Comparison of ENCODE assay signal across 10 cellular contexts in the genomic region with DNA sequence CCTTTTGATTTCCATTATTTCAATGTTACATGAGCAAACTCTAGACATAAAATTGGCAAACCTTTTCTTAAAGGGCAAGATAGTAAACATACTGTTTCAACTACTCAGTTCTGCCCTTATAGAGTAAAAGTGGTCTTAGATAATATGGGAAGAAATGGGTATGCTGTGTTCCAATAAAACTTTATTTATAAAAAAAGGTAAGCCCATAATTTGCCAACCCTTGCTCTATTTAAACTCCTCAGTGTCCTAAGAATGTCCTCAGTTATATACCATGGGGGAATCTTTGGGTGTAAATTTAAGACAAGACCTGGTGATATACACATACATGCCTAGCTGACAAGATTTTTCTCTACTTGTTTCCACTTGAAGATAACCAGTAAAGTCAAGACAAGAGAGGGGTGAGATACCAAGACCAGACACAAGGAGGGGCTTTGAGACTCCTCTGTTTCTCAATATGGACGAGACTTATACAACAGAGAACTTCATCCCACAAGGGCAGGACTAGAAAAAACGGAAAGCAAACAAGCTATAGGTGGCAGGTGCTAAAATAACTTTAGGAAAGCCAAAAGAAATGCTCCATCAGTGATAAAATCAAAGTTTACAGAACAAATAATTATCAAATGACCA. TPM values are rescaled to one million over a fixed set of nuclear protein-coding genes. Genes with fewer than 3 reads are reported as not detected.
A peak's percentile ranks its signal among the peaks of the same experiment; 100 is the strongest.
DNase-seq lines count a peak whose midpoint lies in the region; ATAC-seq, FAIRE-seq and TF ChIP-seq lines count a peak whose summit lies in the region.
"Had no signal": no experiment of that assay in that cellular context is flagged by ENCODE, and none has a peak within 500 bp of the region (broad histone marks: within the 10 kb centered on the region; RNA-seq: fewer than 3 reads in every experiment).

No MANE protein-coding gene starts in this region.

- peak; percentile 61 for DNase-seq in NCI-H82 (lab: John Stamatoyannopoulos, UW)
- DNase-seq in NCI-H82 treated with DMSO at 0.1 percent for 48 hours (lab: John Stamatoyannopoulos, UW; ENCODE audit: unreplicated experiment): no peak
- DNase-seq in Kasumi-1 (lab: John Stamatoyannopoulos, UW): peak; percentile 62 to 68
- no peak for DNase-seq in GM12878 (ENCODE audit: low read depth, low spot score)
- DNase-seq in NCI-H1105 treated with DMSO at 0.1 percent for 48 hours (lab: John Stamatoyannopoulos, UW): no peak
- DNase-seq in DMS79 (lab: John Stamatoyannopoulos, UW): no peak
- DNase-seq in NCI-H1930 (lab: John Stamatoyannopoulos, UW): no peak

- SMC1A ChIA-PET in GM12878 (lab: Charles Lee; ENCODE audit: uncharacterized antibody, unreplicated experiment): interaction anchor here (0.6 to 2.9 kb wide), 9 partner anchors 9 to 278 kb away, joined by 3 to 28 read pairs (median 3); partner anchors contain the start of gene SNX3

- intact Hi-C loops in GM12878 (cut with micrococcal nuclease; ENCODE audit: unreplicated experiment): loop anchor here (5.0 kb wide), 1 partner anchor 242 kb away; no protein-coding TSS in a partner anchor

- no peak for TF ChIP-seq EP300 in GM12878 (IDR thresholded peaks at IDR 0.05; ENCODE audit: borderline replicate concordance in 1 of 2, control insufficient read depth in 1 of 2, low read depth in 2 of 2, low read length in 2 of 2)

- H3K4me3 ChIP-seq in GM12878 (no peak overlapping the region), neutrophil (ENCODE audit: low read depth in 1 of 2, low read length in 1 of 2) (no peak overlapping the region)

- TF ChIP-seq CTCF in GM12878 (IDR thresholded peaks at IDR 0.05 in 2 of 3, conservative IDR thresholded peaks at IDR 0.05 in 1 of 3; ENCODE audit: control insufficient read depth in 2 of 3, extremely low read depth in 1 of 3, insufficient read depth in 1 of 3, low read depth in 3 of 3, low read length in 3 of 3) (peak; percentile 34 to 56 (median 54); a peak in 5 of 6 replicates), neutrophil (IDR thresholded peaks at IDR 0.05) (no peak)

- H3K36me3 ChIP-seq in GM12878 (ENCODE audit: control insufficient read depth in 2 of 2, insufficient read depth in 2 of 2, low read length in 1 of 2) (peaks cover 1 to 8% of the 10 kb centered on the region in 2 experiments; a peak in 3 of 4 replicates), neutrophil (no peaks in the 10 kb centered on the region)

- no peak overlapping the region for H3K9ac ChIP-seq in GM12878 (ENCODE audit: control insufficient read depth, insufficient read depth, low read length)

- TF ChIP-seq RAD21 in GM12878 (IDR thresholded peaks at IDR 0.05; ENCODE audit: insufficient read depth, low read depth, low read length): peak; percentile 48

- H4K20me1 ChIP-seq in GM12878 (ENCODE audit: control insufficient read depth, insufficient read depth): no peaks in the 10 kb centered on the region

- no peak overlapping the region for H3K27ac ChIP-seq in GM12878 (ENCODE audit: control insufficient read depth, insufficient read depth)
- peak overlapping the region; percentile 54 for H3K27ac ChIP-seq in neutrophil
- H3K27ac ChIP-seq: HL-60 had no signal

- no peak for TF ChIP-seq POLR2A in GM12878 (IDR thresholded peaks at IDR 0.05; ENCODE audit: low read depth, low read length)

- peaks cover 2% of the 10 kb centered on the region; the same call in 2 of the 3 replicates for H3K9me3 ChIP-seq in GM12878 (replicated peaks; ENCODE audit: control insufficient read depth, insufficient read depth, low read length)
- H3K9me3 ChIP-seq in neutrophil: no peaks in the 10 kb centered on the region

- POLR2A ChIA-PET in GM12878 (lab: Charles Lee): interaction anchor here (1.1 kb wide), 1 partner anchor 11 kb away, joined by 3 read pairs; the partner anchor contains the start of gene SNX3

- CTCF ChIA-PET in GM12878 (lab: Yijun Ruan, JAX): interaction anchor here (0.6 to 9.7 kb wide), 13 partner anchors 8 to 822 kb away, joined by 3 to 76 read pairs (median 4); no protein-coding TSS in a partner anchor

- H3K27me3 ChIP-seq in GM12878 (replicated peaks in 1 of 2; ENCODE audit: control insufficient read depth in 2 of 2, insufficient read depth in 2 of 2, low read length in 1 of 2): no peaks in the 10 kb centered on the region
- H3K27me3 ChIP-seq in neutrophil: no peaks in the 10 kb centered on the region

- H3K4me1 ChIP-seq in GM12878 (ENCODE audit: control insufficient read depth, insufficient read depth, low read length) (no peaks in the 10 kb centered on the region), neutrophil (ENCODE audit: control insufficient read depth in 1 of 2, insufficient read depth in 1 of 2, low read depth in 1 of 2, low read length in 1 of 2) (peaks cover 76 to 88% of the 10 kb centered on the region in 2 experiments)

- RAD21 ChIA-PET in GM12878 (lab: Charles Lee; ENCODE audit: unreplicated experiment): interaction anchor here (0.7 to 5.2 kb wide), 6 partner anchors 9 to 866 kb away, joined by 3 to 28 read pairs (median 4); partner anchors contain the start of gene SNX3

- no peak overlapping the region for H3K4me2 ChIP-seq in GM12878 (ENCODE audit: control insufficient read depth, insufficient read depth)

- no peak overlapping the region for H2AFZ ChIP-seq in GM12878 (ENCODE audit: control insufficient read depth, low read depth, low read length)

- no TSS peak for BruUV-seq in GM12878 (replicated peaks; lab: Mats Ljungman, UMichigan)

- peaks cover 55% of the 10 kb centered on the region for H3K79me2 ChIP-seq in GM12878 (ENCODE audit: control insufficient read depth, insufficient read depth, low read length)

- peak; percentile 91 for ATAC-seq in GM12878
- ATAC-seq: esophagus mucosa had no signal

- WGBS in GM12878 (ENCODE audit: insufficient coverage, insufficient replicate concordance, low lambda C conversion rate, missing lambda C conversion rate): 0% methylated on average over 2 of the region's 2 CpGs

- in situ Hi-C loops in GM12878 (cut with MboI): no loop called here

- FAIRE-seq in GM12878 (lab: Jason Lieb, UNC): peak; percentile 13

TF ChIP-seq in GM12878, 131 proteins besides CTCF, POLR2A, EP300 and RAD21 (continues in another document):
- TF ChIP-seq CEBPB (IDR thresholded peaks at IDR 0.05; ENCODE audit: borderline replicate concordance in 1 of 2, low read depth in 2 of 2, low read length in 2 of 2): no peak
- no peak for TF ChIP-seq SMAD1 (IDR thresholded peaks at IDR 0.05; ENCODE audit: low read depth, partially characterized antibody)
- no peak for TF ChIP-seq RUNX3 (IDR thresholded peaks at IDR 0.05; ENCODE audit: low read length)
- TF ChIP-seq SMC3 (IDR thresholded peaks at IDR 0.05; ENCODE audit: borderline replicate concordance, low read length): peak; percentile 55; the same call in 1 of the 2 replicates
- no peak for TF ChIP-seq ATF7 (IDR thresholded peaks at IDR 0.05; ENCODE audit: low read depth)

RNA-seq across cellular contexts. Expression of gene SNX3, which starts 10.5 kb away (rescaled TPM):
- 19.8 and 23.1 TPM in 2 replicates for total RNA-seq in GM12878 (2013; cell fraction: nucleolus; rRNA removed)
- total RNA-seq in GM12878 (2014; rRNA removed): 82.3 and 103 TPM in 2 replicates
- total RNA-seq in GM12878 (2014; rRNA removed; fragmentation: Illumina TruSeq; extraction: Trizol): 91.2 and 98.9 TPM in 2 replicates
- total RNA-seq in GM12878 (2021): 70.0 and 72.6 TPM in 2 replicates
- polyA plus RNA-seq in GM12878 (2011; ENCODE audit: low read depth): 41.0 TPM
- 297 and 428 TPM in 2 replicates for polyA plus RNA-seq in GM12878 (2011; rRNA removed)
- polyA plus RNA-seq in GM12878 (2011; cell fraction: cytosol; rRNA removed): 90.9 and 152 TPM in 2 replicates
- 41.8 and 46.1 TPM in 2 replicates for polyA plus RNA-seq in GM12878 (2011; cell fraction: nucleus; rRNA removed)
- 64.8 and 92.9 TPM in 2 replicates for polyA plus RNA-seq in GM12878 (2012)
- 152 and 161 TPM in 2 replicates for polyA plus RNA-seq in GM12878 (2014; fragmentation: Illumina TruSeq; extraction: Trizol)
- 10 to 100 TPM; 43.7 to 78.6 TPM for polyA plus RNA-seq in GM12878 (2014; fragmentation: Nextera tagmentation; extraction: Ambion mirVana)
- 92.2 and 95.0 TPM in 2 replicates for polyA plus RNA-seq in GM12878 (2014; rRNA removed)
- polyA plus RNA-seq in GM12878 (2016; fragmentation: Nextera tagmentation; extraction: Ambion mirVana): 100 to 1,000 TPM; 161 to 170 TPM
- 56.9 and 95.7 TPM in 2 replicates for polyA minus RNA-seq in GM12878 (2011; rRNA and poly(A)+ RNA removed)
- 21.8 and 26.8 TPM in 2 replicates for polyA minus RNA-seq in GM12878 (2011; cell fraction: cytosol; rRNA and poly(A)+ RNA removed)
- 9.7 and 12.7 TPM in 2 replicates for polyA minus RNA-seq in GM12878 (2011; cell fraction: nucleus; rRNA and poly(A)+ RNA removed)

RNA-seq across cellular contexts. Expression of gene AFG1L, which starts 44.5 kb away (rescaled TPM):
- total RNA-seq in GM12878 (2013; cell fraction: nucleolus; rRNA removed): 8.0 and 11.1 TPM in 2 replicates
- total RNA-seq in GM12878 (2014; rRNA removed) (2.4 and 3.1 TPM in 2 replicates), GM12878 (2014; rRNA removed; fragmentation: Illumina TruSeq; extraction: Trizol) (5.1 and 5.2 TPM in 2 replicates), GM12878 (2021) (8.2 and 9.9 TPM in 2 replicates)
- polyA plus RNA-seq in GM12878 (2011; ENCODE audit: low read depth): 1.8 TPM
- polyA plus RNA-seq in GM12878 (2011; rRNA removed) (4.9 and 5.5 TPM in 2 replicates), GM12878 (2014; fragmentation: Illumina TruSeq; extraction: Trizol) (3.1 and 4.1 TPM in 2 replicates), GM12878 (2014; fragmentation: Nextera tagmentation; extraction: Ambion mirVana) (1 to 10 TPM; 2.4 to 3.6 TPM), GM12878 (2014; rRNA removed) (2.0 and 2.3 TPM in 2 replicates), GM12878 (2016; fragmentation: Nextera tagmentation; extraction: Ambion mirVana) (1 to 10 TPM; 6.1 to 9.0 TPM)
- 1.0 and 1.3 TPM in 2 replicates for polyA plus RNA-seq in GM12878 (2011; cell fraction: cytosol; rRNA removed)
- polyA plus RNA-seq in GM12878 (2011; cell fraction: nucleus; rRNA removed): 2.2 and 2.9 TPM in 2 replicates
- 3.0 and 3.7 TPM in 2 replicates for polyA plus RNA-seq in GM12878 (2012)
- polyA minus RNA-seq in GM12878 (2011; rRNA and poly(A)+ RNA removed): 4.6 TPM in 2 replicates
- polyA minus RNA-seq in GM12878 (2011; cell fraction: cytosol; rRNA and poly(A)+ RNA removed): 2.5 and 4.1 TPM in 2 replicates
- polyA minus RNA-seq in GM12878 (2011; cell fraction: nucleus; rRNA and poly(A)+ RNA removed): 5.3 and 8.2 TPM in 2 replicates

Comparison
In these comparisons a context has a peak if more than half of its experiments do, and no peak if none do; other contexts are left out.
1. DNase-seq: peak in NCI-H82 (single experiment) and Kasumi-1 (2 of 2); none in NCI-H82 treated with DMSO at 0.1 percent for 48 hours (single experiment), GM12878 (single experiment), NCI-H1105 treated with DMSO at 0.1 percent for 48 hours (single experiment), DMS79 (single experiment) and NCI-H1930 (0 of 2).